In the genomic region with DNA sequence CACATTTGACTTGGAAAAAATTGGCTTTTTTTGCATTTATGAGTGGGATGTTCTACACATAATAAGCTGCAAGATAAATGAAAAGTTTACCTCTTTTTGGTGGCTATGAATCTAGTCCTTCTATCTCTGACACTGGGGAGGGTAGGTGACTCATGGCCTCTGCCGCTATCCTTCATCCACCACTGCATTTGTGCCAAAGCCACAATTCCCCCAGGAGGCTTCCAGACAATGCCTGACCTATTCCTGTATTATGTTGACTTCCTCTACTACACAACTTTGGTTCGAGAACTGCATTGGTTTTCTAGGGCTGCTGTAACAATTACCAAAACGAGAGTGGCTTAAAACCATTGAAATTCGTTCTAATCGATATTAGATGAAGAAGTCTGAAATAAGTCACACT, we compare ENCODE assay signal across 24 cellular contexts.
DNase-seq lines count a peak whose midpoint lies in the region; ATAC-seq and TF ChIP-seq lines count a peak whose summit lies in the region.
"Had no signal": no experiment of that assay in that cellular context is flagged by ENCODE, and none has a peak within 500 bp of the region (broad histone marks: within the 10 kb centered on the region; RNA-seq: fewer than 3 reads in every experiment).

No MANE protein-coding gene starts in this region.

- POLR2A ChIA-PET in HEK293T (lab: Yijun Ruan, JAX), result no interaction called here

- no peak overlapping the region for H3K4me3 ChIP-seq in fibroblast of the aortic adventitia (ENCODE audit: low read depth, low read length)
- H3K4me3 ChIP-seq: esophagus muscularis mucosa, hepatocyte, psoas muscle, testis had no signal

- DNase-seq in left ventricle myocardium superior (peak; percentile 17), Right ventricle myocardium superior (no peak), RPMI7951 (ENCODE audit: low read depth) (peak; percentile 11), fibroblast of the aortic adventitia (ENCODE audit: low read depth) (peak; percentile 0), NK-92 (lab: John Stamatoyannopoulos, UW; ENCODE audit: unreplicated experiment) (no peak), HEK293T (ENCODE audit: extremely low spot score) (no peak), COLO668 (lab: John Stamatoyannopoulos, UW; ENCODE audit: unreplicated experiment) (no peak)
- DNase-seq: CD4-positive, alpha-beta T cell; central memory CD4-positive, alpha-beta T cell; effector CD4-positive, alpha-beta T cell; EL; H7; kidney; natural killer cell; NCI-H1092; NCI-H2081 treated with DMSO at 0.1 percent for 48 hours; NCI-H526; psoas muscle; stimulated activated CD4-positive, alpha-beta T cell treated with anti-CD3 and anti-CD28 coated beads, Interleukin-12 subunit alpha, Interleukin-12 subunit beta, amount 100 ng/mL, for 4 hours; testis had no signal

- no peak for ATAC-seq in left ventricle myocardium superior
- no peak for ATAC-seq in Right ventricle myocardium superior (ENCODE audit: poor library complexity)
- ATAC-seq in GM18870 (IDR thresholded peaks at IDR 0.05; ENCODE audit: unreplicated experiment), result no peak
- ATAC-seq: activated CD4-positive, CD25-positive, alpha-beta regulatory T cell treated with anti-CD3 and anti-CD28 coated beads, Interleukin-2, amount 50 U/mL, for 24 hours; natural killer cell; psoas muscle had no signal

- intact Hi-C loops in left ventricle myocardium superior (cut with micrococcal nuclease), result no loop called here
- intact Hi-C loops in Right ventricle myocardium superior (cut with DNase I), result no loop called here

- CTCF ChIA-PET in HEK293T (lab: Yijun Ruan, JAX), result no interaction called here

- no peak for TF ChIP-seq CTCF in fibroblast of the aortic adventitia (IDR thresholded peaks at IDR 0.05; ENCODE audit: insufficient read depth, low read length)

TF ChIP-seq in HEK293T, 16 proteins besides CTCF, POLR2A, EP300 and RAD21:
- TF ChIP-seq SP1 (IDR thresholded peaks at IDR 0.05) (no peak), FOXK2 (IDR thresholded peaks at IDR 0.05) (no peak), L3MBTL2 (conservative IDR thresholded peaks at IDR 0.05) (no peak), SUZ12 (IDR thresholded peaks at IDR 0.05) (no peak), BHLHE40 (IDR thresholded peaks at IDR 0.05; ENCODE audit: borderline replicate concordance) (no peak), FOXM1 (IDR thresholded peaks at IDR 0.05; ENCODE audit: borderline replicate concordance) (no peak), FOXA1 (IDR thresholded peaks at IDR 0.05) (no peak), ZNF384 (IDR thresholded peaks at IDR 0.05) (no peak), CTBP1 (IDR thresholded peaks at IDR 0.05; ENCODE audit: borderline replicate concordance) (no peak), LEF1 (IDR thresholded peaks at IDR 0.05; ENCODE audit: borderline replicate concordance) (no peak), ARNT (IDR thresholded peaks at IDR 0.05) (no peak), HDGF (IDR thresholded peaks at IDR 0.05; ENCODE audit: borderline replicate concordance) (no peak), ELF4 (IDR thresholded peaks at IDR 0.05) (no peak), TARDBP (IDR thresholded peaks at IDR 0.05) (no peak), NFRKB (IDR thresholded peaks at IDR 0.05) (no peak)
- TF ChIP-seq, protein P1, sequence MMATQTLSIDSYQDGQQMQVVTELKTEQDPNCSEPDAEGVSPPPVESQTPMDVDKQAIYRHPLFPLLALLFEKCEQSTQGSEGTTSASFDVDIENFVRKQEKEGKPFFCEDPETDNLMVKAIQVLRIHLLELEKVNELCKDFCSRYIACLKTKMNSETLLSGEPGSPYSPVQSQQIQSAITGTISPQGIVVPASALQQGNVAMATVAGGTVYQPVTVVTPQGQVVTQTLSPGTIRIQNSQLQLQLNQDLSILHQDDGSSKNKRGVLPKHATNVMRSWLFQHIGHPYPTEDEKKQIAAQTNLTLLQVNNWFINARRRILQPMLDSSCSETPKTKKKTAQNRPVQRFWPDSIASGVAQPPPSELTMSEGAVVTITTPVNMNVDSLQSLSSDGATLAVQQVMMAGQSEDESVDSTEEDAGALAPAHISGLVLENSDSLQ (IDR thresholded peaks at IDR 0.05), result no peak

Comparison
In these comparisons a context has a peak if more than half of its experiments do, and no peak if none do; other contexts are left out.
1. DNase-seq: peak in left ventricle myocardium superior (single experiment), RPMI7951 (single experiment) and fibroblast of the aortic adventitia (single experiment); none in Right ventricle myocardium superior (single experiment), NK-92 (single experiment), HEK293T (single experiment) and COLO668 (single experiment).